Comparison of ENCODE assay signal across 1 cellular context in genomic region chr16:5791011-5791410, GRCh38.
TF ChIP-seq lines count a peak whose summit lies in the region.

No MANE protein-coding gene starts in this region.

TF ChIP-seq in GM23338, 12 proteins besides CTCF, POLR2A, EP300 and RAD21 (continued from another document):
- TF ChIP-seq ZNF462 (CRISPR knock-in tag; IDR thresholded peaks at IDR 0.05) (no peak), STAT1 (IDR thresholded peaks at IDR 0.05; ENCODE audit: unreplicated experiment) (no peak), ZNF114 (CRISPR knock-in tag; IDR thresholded peaks at IDR 0.05) (no peak), ZNF331 (CRISPR knock-in tag; IDR thresholded peaks at IDR 0.05; ENCODE audit: low read depth) (no peak)
